ENCODE assay signal across 2 cellular contexts in genomic region chr21:37119421-37120218, GRCh38.
TF ChIP-seq lines count a peak whose summit lies in the region.

No MANE protein-coding gene starts in this region.

TF ChIP-seq in H1, 55 proteins besides CTCF, POLR2A, EP300 and RAD21:
- TF ChIP-seq SIN3A (conservative IDR thresholded peaks at IDR 0.05 in 1 of 2, IDR thresholded peaks at IDR 0.05 in 1 of 2; ENCODE audit: low read depth in 1 of 2, low read length in 2 of 2) (no peak), POU5F1 (IDR thresholded peaks at IDR 0.05; ENCODE audit: low read depth, low read length) (no peak), KDM5A (IDR thresholded peaks at IDR 0.05; ENCODE audit: low read length) (no peak), FOSL1 (IDR thresholded peaks at IDR 0.05; ENCODE audit: insufficient read depth, low read depth, low read length) (no peak), CBX5 (IDR thresholded peaks at IDR 0.05; ENCODE audit: low read depth, low read length) (no peak), ATF2 (IDR thresholded peaks at IDR 0.05; ENCODE audit: low read length) (no peak), SIRT6 (IDR thresholded peaks at IDR 0.05; ENCODE audit: low read length) (no peak), BRCA1 (IDR thresholded peaks at IDR 0.05; ENCODE audit: low read depth, low read length) (no peak), JUN (IDR thresholded peaks at IDR 0.05; ENCODE audit: low read depth, low read length) (no peak), NRF1 (IDR thresholded peaks at IDR 0.05; ENCODE audit: low read depth, low read length) (no peak), SP2 (IDR thresholded peaks at IDR 0.05; ENCODE audit: low read length) (no peak), TAF7 (optimal IDR thresholded peaks at IDR 0.05; ENCODE audit: borderline replicate concordance, low read depth, low read length) (no peak), NANOG (IDR thresholded peaks at IDR 0.05; ENCODE audit: insufficient read depth, low read depth, low read length, poor library complexity, severe bottlenecking) (no peak), SUZ12 (IDR thresholded peaks at IDR 0.05; ENCODE audit: low read length) (no peak), KDM1A (IDR thresholded peaks at IDR 0.05; ENCODE audit: borderline replicate concordance, low read length) (no peak), TCF12 (IDR thresholded peaks at IDR 0.05; ENCODE audit: low read depth, low read length) (no peak), HDAC6 (IDR thresholded peaks at IDR 0.05; ENCODE audit: low read depth, low read length) (no peak)

TF ChIP-seq in SK-N-SH, 30 proteins besides CTCF, POLR2A, EP300 and RAD21:
- TF ChIP-seq RFX5 (IDR thresholded peaks at IDR 0.05; ENCODE audit: low read length) (no peak), RXRA (IDR thresholded peaks at IDR 0.05; ENCODE audit: borderline replicate concordance, low read depth) (no peak), POLR2AphosphoS5 (IDR thresholded peaks at IDR 0.05; ENCODE audit: low read depth, low read length) (no peak), NFIC (IDR thresholded peaks at IDR 0.05; ENCODE audit: borderline replicate concordance) (no peak), FOXJ3 (CRISPR knock-in tag; IDR thresholded peaks at IDR 0.05) (no peak), MEF2A (IDR thresholded peaks at IDR 0.05; ENCODE audit: borderline replicate concordance, low read depth) (no peak), FOXM1 (IDR thresholded peaks at IDR 0.05; ENCODE audit: low read depth) (no peak), TCF12 (IDR thresholded peaks at IDR 0.05) (no peak), SMC3 (IDR thresholded peaks at IDR 0.05; ENCODE audit: low read depth, low read length) (no peak), CHD2 (IDR thresholded peaks at IDR 0.05; ENCODE audit: low read length, partially characterized antibody) (no peak), GABPA (IDR thresholded peaks at IDR 0.05; ENCODE audit: low read depth) (no peak)
- TF ChIP-seq, protein P1, sequence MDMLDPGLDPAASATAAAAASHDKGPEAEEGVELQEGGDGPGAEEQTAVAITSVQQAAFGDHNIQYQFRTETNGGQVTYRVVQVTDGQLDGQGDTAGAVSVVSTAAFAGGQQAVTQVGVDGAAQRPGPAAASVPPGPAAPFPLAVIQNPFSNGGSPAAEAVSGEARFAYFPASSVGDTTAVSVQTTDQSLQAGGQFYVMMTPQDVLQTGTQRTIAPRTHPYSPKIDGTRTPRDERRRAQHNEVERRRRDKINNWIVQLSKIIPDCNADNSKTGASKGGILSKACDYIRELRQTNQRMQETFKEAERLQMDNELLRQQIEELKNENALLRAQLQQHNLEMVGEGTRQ (IDR thresholded peaks at IDR 0.05; ENCODE audit: borderline replicate concordance, low read depth, low read length), result no peak
- TF ChIP-seq, protein P2, sequence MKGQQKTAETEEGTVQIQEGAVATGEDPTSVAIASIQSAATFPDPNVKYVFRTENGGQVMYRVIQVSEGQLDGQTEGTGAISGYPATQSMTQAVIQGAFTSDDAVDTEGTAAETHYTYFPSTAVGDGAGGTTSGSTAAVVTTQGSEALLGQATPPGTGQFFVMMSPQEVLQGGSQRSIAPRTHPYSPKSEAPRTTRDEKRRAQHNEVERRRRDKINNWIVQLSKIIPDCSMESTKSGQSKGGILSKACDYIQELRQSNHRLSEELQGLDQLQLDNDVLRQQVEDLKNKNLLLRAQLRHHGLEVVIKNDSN (IDR thresholded peaks at IDR 0.05; ENCODE audit: borderline replicate concordance, low read depth), result no peak
